ENCODE assay signal across 2 cellular contexts in the genomic region with DNA sequence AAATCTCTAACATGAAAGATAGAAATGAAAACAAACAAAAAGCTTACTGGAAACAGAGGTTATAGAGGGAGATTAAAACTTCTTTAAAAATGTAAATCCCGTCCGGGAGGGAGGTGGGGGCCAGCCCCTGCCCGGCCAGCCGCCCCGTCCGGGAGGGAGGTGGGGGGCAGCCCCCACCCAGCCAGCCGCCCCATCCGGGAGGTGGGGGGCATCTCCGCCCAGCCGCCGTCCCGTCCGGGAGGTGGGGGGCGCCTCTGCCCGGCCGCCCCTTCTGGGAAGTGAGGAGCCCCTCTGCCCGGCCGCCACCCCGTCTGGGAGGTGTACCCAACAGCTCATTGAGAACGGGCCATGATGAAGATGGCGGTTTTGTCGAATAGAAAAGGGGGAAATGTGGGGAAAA. TPM values are rescaled to one million over a fixed set of nuclear protein-coding genes. Genes with fewer than 3 reads are reported as not detected.
"Had no signal": no experiment of that assay in that cellular context is flagged by ENCODE, and none has a peak within 500 bp of the region (broad histone marks: within the 10 kb centered on the region; RNA-seq: fewer than 3 reads in every experiment).

No MANE protein-coding gene starts in this region.

RNA-seq across cellular contexts. Expression of gene FGF12, which starts 16.2 kb away (rescaled TPM):
- total RNA-seq: PC-3, SJSA1 had no signal
